In the genomic region with DNA sequence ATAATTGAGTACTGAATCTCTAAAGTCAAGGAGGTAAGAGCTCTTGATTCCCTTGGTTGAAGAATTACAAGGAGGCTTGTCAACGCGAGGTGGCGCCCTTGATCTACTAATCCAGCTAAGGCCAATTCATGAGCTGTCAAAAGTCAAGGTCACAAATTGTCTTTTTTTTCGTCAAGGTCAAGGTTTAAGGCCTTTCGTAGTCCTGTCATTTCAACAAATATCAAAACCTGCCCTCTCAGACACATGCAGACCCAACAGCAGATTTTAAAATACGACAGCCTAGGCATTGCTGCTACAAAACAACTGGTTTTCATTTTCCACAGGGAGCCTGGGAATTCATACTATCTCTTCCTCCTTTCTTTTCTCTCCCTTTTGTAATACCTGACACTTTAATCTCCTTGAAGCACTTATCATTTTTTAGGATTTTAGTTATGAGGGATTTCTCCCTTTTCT, we compare ENCODE assay signal across 8 cellular contexts. TPM values are rescaled to one million over a fixed set of nuclear protein-coding genes. Genes with fewer than 3 reads are reported as not detected.
DNase-seq lines count a peak whose midpoint lies in the region; ATAC-seq and TF ChIP-seq lines count a peak whose summit lies in the region.

No MANE protein-coding gene starts in this region.

- no peak overlapping the region for H3K27ac ChIP-seq in CD8-positive, alpha-beta T cell (ENCODE audit: low read depth, low read length)
- H3K27ac ChIP-seq in thoracic aorta = no peak overlapping the region

- H3K27me3 ChIP-seq in CD8-positive, alpha-beta T cell (ENCODE audit: insufficient read depth, low read length) = peaks cover 71% of the 10 kb centered on the region
- peaks cover 69% of the 10 kb centered on the region for H3K27me3 ChIP-seq in thoracic aorta (replicated peaks; ENCODE audit: insufficient read depth)

- no peaks in the 10 kb centered on the region for H3K9me3 ChIP-seq in CD8-positive, alpha-beta T cell (ENCODE audit: low read length)
- no peaks in the 10 kb centered on the region for H3K9me3 ChIP-seq in thoracic aorta

- peak; percentile 67 to 89 (median 83) for DNase-seq in CD8-positive, alpha-beta T cell
- DNase-seq in RKO (ENCODE audit: low spot score) (peak; percentile 83), activated T-helper 1 cell treated with Interleukin-2 at 50 U/mL for 16 hours (ENCODE audit: low read depth) (peak; percentile 58), fibroblast of mammary gland (ENCODE audit: low read depth) (peak; percentile 75), nucleus accumbens (lab: John Stamatoyannopoulos, UW) (peak in 49 of 56 donors; percentile 2 to 89 (median 50)), thoracic aorta (ENCODE audit: low spot score) (peak; percentile 58)

- intact Hi-C loops in CD8-positive, alpha-beta T cell (cut with DNase I, micrococcal nuclease) = loop anchor here (1.0 to 10.0 kb wide), 13 partner anchors 34 to 1342 kb away; partner anchors contain the start of genes HIBADH (in 2 of the 2), JAZF1 (in 1 of the 2) and TAX1BP1 (in 1 of the 2)

- H3K4me1 Mint-ChIP-seq in CD8-positive, alpha-beta T cell (ENCODE audit: low read depth) = peaks cover 33% of the 10 kb centered on the region
- peaks cover 10 to 18% (median 13%) of the 10 kb centered on the region in 3 donors for H3K4me1 Mint-ChIP-seq in IgD-negative memory B cell

- no peak overlapping the region for H3K4me3 ChIP-seq in CD8-positive, alpha-beta T cell (ENCODE audit: low read depth, low read length)
- no peak overlapping the region for H3K4me3 ChIP-seq in fibroblast of mammary gland (ENCODE audit: control insufficient read depth, low read depth, low read length)
- no peak overlapping the region for H3K4me3 ChIP-seq in thoracic aorta

- H3K36me3 ChIP-seq in CD8-positive, alpha-beta T cell (ENCODE audit: insufficient read depth, low read length) = no peaks in the 10 kb centered on the region
- no peaks in the 10 kb centered on the region for H3K36me3 ChIP-seq in thoracic aorta

- POLR2A ChIA-PET in CD8-positive, alpha-beta T cell (lab: Charles Lee) = interaction anchor here (1.4 kb wide), 1 partner anchor 9 kb away, joined by 5 read pairs; no protein-coding TSS in a partner anchor

- no peaks in the 10 kb centered on the region for H3K36me3 Mint-ChIP-seq in CD8-positive, alpha-beta T cell
- no peaks in the 10 kb centered on the region for H3K36me3 Mint-ChIP-seq in IgD-negative memory B cell

- H3K27ac Mint-ChIP-seq in CD8-positive, alpha-beta T cell = no peak overlapping the region
- peak overlapping the region in 2 of 3 donors; percentile 84 to 88 for H3K27ac Mint-ChIP-seq in IgD-negative memory B cell

- CTCF ChIA-PET in CD8-positive, alpha-beta T cell (lab: Charles Lee) = interaction anchor here (0.6 to 4.9 kb wide), 35 partner anchors 8 to 901 kb away, joined by 3 to 33 read pairs (median 5); partner anchors contain the start of gene HOXA7

- peak; percentile 78 for TF ChIP-seq CTCF in CD8-positive, alpha-beta T cell (IDR thresholded peaks at IDR 0.05)
- TF ChIP-seq CTCF in fibroblast of mammary gland (conservative IDR thresholded peaks at IDR 0.05; ENCODE audit: control insufficient read depth, insufficient read depth, low read depth, low read length) (peak; percentile 87), thoracic aorta (IDR thresholded peaks at IDR 0.05) (peak; percentile 71)

- no peaks in the 10 kb centered on the region for H3K9me3 Mint-ChIP-seq in CD8-positive, alpha-beta T cell
- H3K9me3 Mint-ChIP-seq in IgD-negative memory B cell = peaks cover 0 to 5% (median 0%) of the 10 kb centered on the region in 3 donors

- no peak overlapping the region for H3K4me3 Mint-ChIP-seq in CD8-positive, alpha-beta T cell
- peak overlapping the region in 1 of 4 donors; percentile 70 for H3K4me3 Mint-ChIP-seq in IgD-negative memory B cell

- H3K27me3 Mint-ChIP-seq in CD8-positive, alpha-beta T cell (ENCODE audit: low read depth) = peaks cover 80% of the 10 kb centered on the region
- peaks cover 69% of the 10 kb centered on the region for H3K27me3 Mint-ChIP-seq in IgD-negative memory B cell

- peaks cover 46% of the 10 kb centered on the region for H3K4me1 ChIP-seq in CD8-positive, alpha-beta T cell (ENCODE audit: insufficient read depth, low read length)
- peaks cover 21 to 35% of the 10 kb centered on the region in 2 donors for H3K4me1 ChIP-seq in thoracic aorta (ENCODE audit: control insufficient read depth in 1 of 2, low read depth in 2 of 2)

- no peak for ATAC-seq in CD8-positive, alpha-beta T cell
- no peak for ATAC-seq in thoracic aorta (ENCODE audit: insufficient number of reproducible peaks, low FRiP score, low read depth)
- no peak for ATAC-seq in GM18858 (IDR thresholded peaks at IDR 0.05; ENCODE audit: unreplicated experiment)

RNA-seq across cellular contexts. Expression of gene HOXA13, which starts 3.6 kb away (rescaled TPM):
- not detected for total RNA-seq in CD8-positive, alpha-beta T cell
- not detected for polyA plus RNA-seq in IgD-negative memory B cell
- under 1 TPM in 1 of 2 donors, not detected in 1; 0.14 TPM for total RNA-seq in thoracic aorta

RNA-seq across cellular contexts. Expression of gene HOXA11, which starts 11.3 kb away (rescaled TPM):
- total RNA-seq in CD8-positive, alpha-beta T cell = not detected
- not detected for polyA plus RNA-seq in IgD-negative memory B cell
- total RNA-seq in thoracic aorta = 1 to 10 TPM in 1 of 2 donors, under 1 TPM in 1; 0.28 to 3.7 TPM

RNA-seq across cellular contexts. Expression of gene HOXA10, which starts 22.2 kb away (rescaled TPM):
- total RNA-seq in CD8-positive, alpha-beta T cell = not detected
- 0.70 TPM for polyA plus RNA-seq in IgD-negative memory B cell
- total RNA-seq in thoracic aorta = under 1 TPM in 1 of 2 donors, not detected in 1; 0.81 TPM

RNA-seq across cellular contexts. Expression of gene HOXA9, which starts 31.0 kb away (rescaled TPM):
- not detected for total RNA-seq in CD8-positive, alpha-beta T cell
- polyA plus RNA-seq in IgD-negative memory B cell = 0.20 TPM
- not detected for total RNA-seq in thoracic aorta

RNA-seq across cellular contexts. Expression of gene HOXA7, which starts 39.8 kb away (rescaled TPM):
- not detected for total RNA-seq in CD8-positive, alpha-beta T cell
- polyA plus RNA-seq in IgD-negative memory B cell = 1.0 TPM
- under 1 TPM; 0.28 to 0.54 TPM for total RNA-seq in thoracic aorta
